ENCODE assay signal across 8 cellular contexts in the genomic region with DNA sequence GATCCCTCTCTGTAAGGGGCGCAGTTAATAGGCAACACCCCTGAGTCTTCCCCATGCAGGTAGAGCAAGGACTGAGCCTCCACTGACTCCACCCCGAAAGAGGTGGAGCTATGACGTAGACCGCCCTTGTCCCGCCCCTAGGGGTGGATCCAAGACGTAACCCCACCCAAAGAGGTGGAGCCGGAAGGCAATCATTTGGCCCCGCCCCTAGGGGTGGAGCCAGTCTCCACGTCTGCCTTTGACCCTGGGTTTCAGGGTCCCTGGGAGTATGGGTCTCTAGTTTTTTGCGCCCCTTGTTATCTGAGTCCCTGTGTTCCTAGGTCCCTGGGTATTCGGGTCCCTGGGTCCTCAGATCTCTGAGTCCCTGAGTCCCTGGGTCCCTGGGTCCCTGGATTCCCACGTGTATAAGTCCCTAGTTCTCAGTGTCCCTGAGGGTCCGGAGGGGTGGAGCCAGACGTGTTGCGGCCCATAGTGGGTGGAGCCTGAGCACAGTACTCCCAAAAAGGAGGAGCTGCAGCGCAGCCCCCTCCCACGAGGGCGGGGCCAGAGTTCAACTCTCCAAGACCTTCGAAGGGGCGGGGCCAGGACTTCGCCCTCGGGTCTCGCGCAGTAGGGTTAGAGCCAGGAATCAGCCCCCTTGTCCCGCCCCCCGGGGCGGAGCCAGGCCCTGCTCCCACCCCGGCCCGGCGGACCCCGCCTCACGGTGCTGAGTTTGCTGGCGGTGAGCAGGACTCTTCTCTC. TPM values are rescaled to one million over a fixed set of nuclear protein-coding genes. Genes with fewer than 3 reads are reported as not detected.
A peak's percentile ranks its signal among the peaks of the same experiment; 100 is the strongest.
DNase-seq lines count a peak whose midpoint lies in the region; ATAC-seq and TF ChIP-seq lines count a peak whose summit lies in the region.

No MANE protein-coding gene starts in this region.

- WGBS in hepatocyte (ENCODE audit: low lambda C conversion rate, missing lambda C conversion rate), result 3% methylated on average over 21 of the region's 33 CpGs

- no TSS peak for BruUV-seq in HCT116 (replicated peaks; lab: Mats Ljungman, UMichigan)

- H3K27ac ChIP-seq in HCT116 (ENCODE audit: low read depth, low read length) (no peak overlapping the region; the same call in 1 of the 2 replicates), hepatocyte (no peak overlapping the region)

- H4K20me1 ChIP-seq in HCT116 (ENCODE audit: insufficient read depth) (no peaks in the 10 kb centered on the region), hepatocyte (ENCODE audit: insufficient read depth, poor library complexity, severe bottlenecking) (no peaks in the 10 kb centered on the region)

- no peak overlapping the region for H3K9ac ChIP-seq in HCT116 (ENCODE audit: low read length)

- intact Hi-C loops in HCT116 (cut with micrococcal nuclease), result no loop called here

- CTCF ChIA-PET in HCT116 (lab: Charles Lee), result no interaction called here

- H3K9me3 ChIP-seq in HCT116 (ENCODE audit: control insufficient read depth in 1 of 2, insufficient read depth in 1 of 2, low read depth in 1 of 2, low read length in 2 of 2), result no peaks in the 10 kb centered on the region
- H3K9me3 ChIP-seq in hepatocyte (ENCODE audit: low read depth), result no peaks in the 10 kb centered on the region

- peak; percentile 91 for ATAC-seq in HCT116
- ATAC-seq in HG03045 (IDR thresholded peaks at IDR 0.05; ENCODE audit: unreplicated experiment), result no peak
- no peak for ATAC-seq in HG02610 (IDR thresholded peaks at IDR 0.05; ENCODE audit: unreplicated experiment)

- TF ChIP-seq CTCF in HCT116 (IDR thresholded peaks at IDR 0.05 in 2 of 3, conservative IDR thresholded peaks at IDR 0.05 in 1 of 3; ENCODE audit: borderline replicate concordance in 1 of 3, insufficient read depth in 1 of 3, low read depth in 2 of 3, low read length in 2 of 3) (no peak), hepatocyte (IDR thresholded peaks at IDR 0.05; ENCODE audit: poor library complexity) (no peak)

- H3K79me2 ChIP-seq in HCT116 (ENCODE audit: insufficient read depth, low read length) (no peaks in the 10 kb centered on the region), hepatocyte (no peaks in the 10 kb centered on the region)

- H2AFZ ChIP-seq in HCT116 (ENCODE audit: low read depth, low read length, poor library complexity, severe bottlenecking) (no peak overlapping the region), hepatocyte (peak overlapping the region; percentile 52)

- RAD21 ChIA-PET in HCT116 (lab: Charles Lee; ENCODE audit: low non-redundant PET in 1 of 2, low total read pairs in 2 of 2, uncharacterized antibody in 2 of 2, unreplicated experiment in 2 of 2), result no interaction called here

- no peaks in the 10 kb centered on the region for H3K36me3 ChIP-seq in HCT116 (ENCODE audit: control insufficient read depth in 1 of 2, insufficient read depth in 2 of 2, low read length in 2 of 2)
- H3K36me3 ChIP-seq in hepatocyte (replicated peaks; ENCODE audit: insufficient read depth, low read depth), result no peaks in the 10 kb centered on the region

- no peak for TF ChIP-seq RAD21 in HCT116 (IDR thresholded peaks at IDR 0.05; ENCODE audit: low read depth)

- H3K4me1 ChIP-seq in HCT116 (ENCODE audit: control insufficient read depth in 1 of 2, insufficient read depth in 2 of 2, low read length in 2 of 2), result peaks cover 8 to 27% of the 10 kb centered on the region in 2 experiments
- H3K4me1 ChIP-seq in hepatocyte (ENCODE audit: insufficient read depth), result peaks cover 7% of the 10 kb centered on the region

- H3K9me2 ChIP-seq in HCT116 (ENCODE audit: insufficient read depth), result no peaks in the 10 kb centered on the region
- H3K9me2 ChIP-seq in hepatocyte (replicated peaks; ENCODE audit: insufficient read depth), result no peaks in the 10 kb centered on the region

- POLR2A ChIA-PET in HCT116 (lab: Charles Lee), result interaction anchor here (0.6 kb wide), 1 partner anchor 260 kb away, joined by 3 read pairs; no protein-coding TSS in a partner anchor

- H3K4me2 ChIP-seq in HCT116 (ENCODE audit: low read length) (peak overlapping the region; percentile 17; the same call in 1 of the 2 replicates), hepatocyte (peak overlapping the region; percentile 80)

- H3K27me3 ChIP-seq in HCT116 (ENCODE audit: insufficient read depth, low read length), result no peaks in the 10 kb centered on the region
- H3K27me3 ChIP-seq in hepatocyte, result no peaks in the 10 kb centered on the region

- H3K4me3 ChIP-seq in HCT116 (replicated peaks in 1 of 2; ENCODE audit: low read depth in 1 of 2, low read length in 2 of 2) (no peak overlapping the region), hepatocyte (no peak overlapping the region)

- no peak for TF ChIP-seq POLR2A in HCT116 (IDR thresholded peaks at IDR 0.05; ENCODE audit: borderline replicate concordance, extremely low read depth, insufficient read depth, insufficient read length)

- peak; percentile 54 for DNase-seq in HCT116 (ENCODE audit: low read depth, low spot score)
- peak; percentile 18 to 30 for DNase-seq in SW 1271 (lab: John Stamatoyannopoulos, UW)
- peak in 46 of 56 donors; percentile 10 to 80 (median 48) for DNase-seq in amygdala (lab: John Stamatoyannopoulos, UW)
- DNase-seq in hepatocyte (ENCODE audit: low spot score), result peak; percentile 96
- peak; percentile 90 for DNase-seq in renal cortical epithelial cell (ENCODE audit: low read depth)
- no peak for DNase-seq in NCI-H128 (lab: John Stamatoyannopoulos, UW; ENCODE audit: unreplicated experiment)

TF ChIP-seq in HCT116, 20 proteins besides CTCF, POLR2A, EP300 and RAD21:
- TF ChIP-seq ZFX (IDR thresholded peaks at IDR 0.05), result no peak
- TF ChIP-seq CBX3 (IDR thresholded peaks at IDR 0.05; ENCODE audit: low read depth), result no peak
- TF ChIP-seq, protein P1, sequence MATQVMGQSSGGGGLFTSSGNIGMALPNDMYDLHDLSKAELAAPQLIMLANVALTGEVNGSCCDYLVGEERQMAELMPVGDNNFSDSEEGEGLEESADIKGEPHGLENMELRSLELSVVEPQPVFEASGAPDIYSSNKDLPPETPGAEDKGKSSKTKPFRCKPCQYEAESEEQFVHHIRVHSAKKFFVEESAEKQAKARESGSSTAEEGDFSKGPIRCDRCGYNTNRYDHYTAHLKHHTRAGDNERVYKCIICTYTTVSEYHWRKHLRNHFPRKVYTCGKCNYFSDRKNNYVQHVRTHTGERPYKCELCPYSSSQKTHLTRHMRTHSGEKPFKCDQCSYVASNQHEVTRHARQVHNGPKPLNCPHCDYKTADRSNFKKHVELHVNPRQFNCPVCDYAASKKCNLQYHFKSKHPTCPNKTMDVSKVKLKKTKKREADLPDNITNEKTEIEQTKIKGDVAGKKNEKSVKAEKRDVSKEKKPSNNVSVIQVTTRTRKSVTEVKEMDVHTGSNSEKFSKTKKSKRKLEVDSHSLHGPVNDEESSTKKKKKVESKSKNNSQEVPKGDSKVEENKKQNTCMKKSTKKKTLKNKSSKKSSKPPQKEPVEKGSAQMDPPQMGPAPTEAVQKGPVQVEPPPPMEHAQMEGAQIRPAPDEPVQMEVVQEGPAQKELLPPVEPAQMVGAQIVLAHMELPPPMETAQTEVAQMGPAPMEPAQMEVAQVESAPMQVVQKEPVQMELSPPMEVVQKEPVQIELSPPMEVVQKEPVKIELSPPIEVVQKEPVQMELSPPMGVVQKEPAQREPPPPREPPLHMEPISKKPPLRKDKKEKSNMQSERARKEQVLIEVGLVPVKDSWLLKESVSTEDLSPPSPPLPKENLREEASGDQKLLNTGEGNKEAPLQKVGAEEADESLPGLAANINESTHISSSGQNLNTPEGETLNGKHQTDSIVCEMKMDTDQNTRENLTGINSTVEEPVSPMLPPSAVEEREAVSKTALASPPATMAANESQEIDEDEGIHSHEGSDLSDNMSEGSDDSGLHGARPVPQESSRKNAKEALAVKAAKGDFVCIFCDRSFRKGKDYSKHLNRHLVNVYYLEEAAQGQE (IDR thresholded peaks at IDR 0.05; ENCODE audit: low read depth), result no peak
- TF ChIP-seq ZNF274 (IDR thresholded peaks at IDR 0.05; ENCODE audit: low read depth, low read length), result no peak
- no peak for TF ChIP-seq ELF1 (IDR thresholded peaks at IDR 0.05; ENCODE audit: borderline replicate concordance, low read depth)

RNA-seq across cellular contexts. Expression of a gene that starts 5.3 kb away (rescaled TPM):
- 0.54 TPM for total RNA-seq in HCT116 (2021; ENCODE audit: unreplicated experiment)
- 18.3 and 22.6 TPM in 2 replicates for polyA plus RNA-seq in HCT116 (2012)
- total RNA-seq in hepatocyte, result 0.48 and 1.5 TPM in 2 replicates
- polyA plus RNA-seq in hepatocyte, result 14.0 and 16.1 TPM in 2 replicates
- total RNA-seq in renal cortical epithelial cell, result 0.20 and 0.52 TPM in 2 replicates

RNA-seq across cellular contexts. Expression of a gene that starts 12.3 kb away (rescaled TPM):
- 40.5 TPM for total RNA-seq in HCT116 (2021; ENCODE audit: unreplicated experiment)
- 47.9 and 49.7 TPM in 2 replicates for polyA plus RNA-seq in HCT116 (2012)
- 71.4 and 75.5 TPM in 2 replicates for total RNA-seq in hepatocyte
- polyA plus RNA-seq in hepatocyte, result 42.5 and 48.9 TPM in 2 replicates
- total RNA-seq in renal cortical epithelial cell, result 57.4 and 121 TPM in 2 replicates

RNA-seq across cellular contexts. Expression of a gene that starts 16.7 kb away (rescaled TPM):
- total RNA-seq in HCT116 (2021; ENCODE audit: unreplicated experiment) (89.5 TPM), hepatocyte (48.8 and 56.6 TPM in 2 replicates), renal cortical epithelial cell (53.0 and 161 TPM in 2 replicates)
- polyA plus RNA-seq in HCT116 (2012), result 78.8 and 79.0 TPM in 2 replicates
- polyA plus RNA-seq in hepatocyte, result 59.0 and 61.3 TPM in 2 replicates

RNA-seq across cellular contexts. Expression of a gene that starts 25.8 kb away (rescaled TPM):
- total RNA-seq in HCT116 (2021; ENCODE audit: unreplicated experiment) (32.5 TPM), hepatocyte (1.2 and 4.4 TPM in 2 replicates), renal cortical epithelial cell (0.87 and 6.8 TPM in 2 replicates)
- polyA plus RNA-seq in HCT116 (2012), result 20.8 and 24.5 TPM in 2 replicates
- polyA plus RNA-seq in hepatocyte, result 7.3 and 7.9 TPM in 2 replicates

RNA-seq across cellular contexts. Expression of a gene that starts 42.8 kb away (rescaled TPM):
- total RNA-seq in HCT116 (2021; ENCODE audit: unreplicated experiment) (0.93 TPM), hepatocyte (0.16 and 0.27 TPM in 2 replicates), renal cortical epithelial cell (0.10 TPM in 1 of 2 replicates, not detected in the other)
- polyA plus RNA-seq in HCT116 (2012), result 1.00 and 1.4 TPM in 2 replicates
- polyA plus RNA-seq in hepatocyte, result 0.50 TPM in 1 of 2 replicates, not detected in the other
